Comparison of ENCODE assay signal across 4 cellular contexts in the genomic region with DNA sequence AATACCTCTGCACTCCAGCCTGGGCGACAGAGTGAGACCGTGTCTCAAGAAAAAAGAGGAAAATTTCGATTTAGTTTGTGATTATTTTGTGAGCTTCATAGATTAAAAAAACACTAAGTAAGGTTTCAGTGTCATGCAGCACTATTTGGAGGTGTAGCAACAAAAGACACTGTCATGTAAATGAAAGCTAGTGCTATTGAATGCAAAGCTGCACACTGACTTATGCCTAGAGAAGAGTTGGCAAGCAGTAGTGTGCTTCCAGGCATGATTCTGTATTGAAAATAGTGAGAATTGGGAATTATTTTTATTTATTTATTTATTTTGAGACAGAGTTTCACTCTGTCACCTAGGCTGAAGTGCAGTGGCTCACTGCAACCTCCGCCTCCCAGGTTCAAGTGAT.
"Had no signal": no experiment of that assay in that cellular context is flagged by ENCODE, and none has a peak within 500 bp of the region (broad histone marks: within the 10 kb centered on the region; RNA-seq: fewer than 3 reads in every experiment).

No MANE protein-coding gene starts in this region.

- H2AFZ ChIP-seq: GM23338 had no signal

- DNase-seq: H9, HCEC 1CT, IMR-90 had no signal

- H3K4me3 Mint-ChIP-seq: GM23338, H9 had no signal

- H3K9me3 Mint-ChIP-seq: GM23338, H9 had no signal

- H3K4me2 ChIP-seq: GM23338 had no signal

- H3K4me1 Mint-ChIP-seq: GM23338, H9 had no signal

- H3K4me3 ChIP-seq: GM23338 had no signal

- ATAC-seq: GM23338 had no signal
